In genomic region chr12:53472183-53472582, GRCh38 we compare ENCODE assay signal across 1 cellular context.
TF ChIP-seq lines count a peak whose summit lies in the region.

No MANE protein-coding gene starts in this region.

TF ChIP-seq in K562, 482 proteins besides CTCF, POLR2A, EP300 and RAD21:
- no peak for TF ChIP-seq HMGN3 (IDR thresholded peaks at IDR 0.05; ENCODE audit: borderline replicate concordance, extremely low read depth, insufficient read length, low read depth, low read length)
- peak; percentile 11; the same call in 1 of the 2 replicates for TF ChIP-seq POLR2AphosphoS5 (IDR thresholded peaks at IDR 0.05; ENCODE audit: control insufficient read depth, insufficient read depth, low read depth, low read length)
- no peak for TF ChIP-seq HNRNPL (IDR thresholded peaks at IDR 0.05; ENCODE audit: low read depth, low read length)
- TF ChIP-seq PBX2 (CRISPR knock-in tag; IDR thresholded peaks at IDR 0.05; ENCODE audit: low read depth): no peak
- TF ChIP-seq PBX2 (tag; conservative IDR thresholded peaks at IDR 0.05; ENCODE audit: low read depth): no peak
- TF ChIP-seq SUPT5H (IDR thresholded peaks at IDR 0.05): 0 out of 2 replicates have a peak, but pooled peaks have one; percentile 14
- no peak for TF ChIP-seq CBX8 (IDR thresholded peaks at IDR 0.05; ENCODE audit: borderline replicate concordance, extremely low read depth, low read depth, low read length, poor library complexity, severe bottlenecking)
- TF ChIP-seq POLR2B (IDR thresholded peaks at IDR 0.05; ENCODE audit: low read depth, partially characterized antibody): no peak
- no peak for TF ChIP-seq THRB (CRISPR knock-in tag; conservative IDR thresholded peaks at IDR 0.05)
- no peak for TF ChIP-seq ID3 (CRISPR knock-in tag; IDR thresholded peaks at IDR 0.05)
- TF ChIP-seq ID3 (tag; IDR thresholded peaks at IDR 0.05): no peak
- TF ChIP-seq TARDBP (IDR thresholded peaks at IDR 0.05): no peak
- no peak for TF ChIP-seq PHF20 (IDR thresholded peaks at IDR 0.05; ENCODE audit: partially characterized antibody)
- no peak for TF ChIP-seq HNRNPH1 (optimal IDR thresholded peaks at IDR 0.05; ENCODE audit: low read depth, low read length)
- no peak for TF ChIP-seq MGA (IDR thresholded peaks at IDR 0.05)
